ENCODE assay signal across 11 cellular contexts in genomic region chr7:108294595-108294994, GRCh38.
A peak's percentile ranks its signal among the peaks of the same experiment; 100 is the strongest.
DNase-seq lines count a peak whose midpoint lies in the region; ATAC-seq, FAIRE-seq and TF ChIP-seq lines count a peak whose summit lies in the region.
"Had no signal": no experiment of that assay in that cellular context is flagged by ENCODE, and none has a peak within 500 bp of the region (broad histone marks: within the 10 kb centered on the region; RNA-seq: fewer than 3 reads in every experiment).

No MANE protein-coding gene starts in this region.

- no TSS peak for BruUV-seq in K562 (replicated peaks; lab: Mats Ljungman, UMichigan)

- H3K9me3 ChIP-seq in K562 (replicated peaks; ENCODE audit: control insufficient read depth, insufficient read depth, low read depth, low read length): no peaks in the 10 kb centered on the region
- H3K9me3 ChIP-seq in left lung: no peaks in the 10 kb centered on the region
- H3K9me3 ChIP-seq: neutrophil, thoracic aorta had no signal

- in situ Hi-C loops in K562 (cut with MboI): no loop called here

- no peaks in the 10 kb centered on the region for H3K79me2 ChIP-seq in K562 (ENCODE audit: control insufficient read depth, insufficient read depth, low read length)

- H3K9ac ChIP-seq in K562 (ENCODE audit: insufficient read depth in 1 of 2, low read depth in 2 of 2, low read length in 2 of 2): no peak overlapping the region

- TF ChIP-seq RAD21 in K562 (CRISPR knock-in tag; conservative IDR thresholded peaks at IDR 0.05 in 1 of 2, IDR thresholded peaks at IDR 0.05 in 1 of 2): no peak

- H2AFZ ChIP-seq in K562 (ENCODE audit: low read depth, low read length): peak overlapping the region; percentile 41; the same call in 1 of the 2 replicates

- no peaks in the 10 kb centered on the region for H3K9me1 ChIP-seq in K562 (ENCODE audit: control insufficient read depth, insufficient read depth, low read length)

- H3K4me1 ChIP-seq in K562 (replicated peaks in 1 of 2; ENCODE audit: control insufficient read depth in 2 of 2, insufficient read depth in 2 of 2, low read length in 2 of 2) (no peaks in the 10 kb centered on the region), left lung (no peaks in the 10 kb centered on the region)

- no peak overlapping the region for H3K27ac ChIP-seq in K562 (ENCODE audit: extremely low read depth, low read depth, low read length)
- no peak overlapping the region for H3K27ac ChIP-seq in left lung
- H3K27ac ChIP-seq: neutrophil, thoracic aorta had no signal

- TF ChIP-seq POLR2A in K562 (conservative IDR thresholded peaks at IDR 0.05): no peak

- no peak overlapping the region for H3K4me2 ChIP-seq in K562 (ENCODE audit: insufficient read depth, low read length)

- DNase-seq in K562 (ENCODE audit: extremely low read depth in 1 of 4, low spot score in 3 of 4) (no peak), left lung (no peak), putamen (ENCODE audit: low spot score) (no peak), activated T-cell treated with anti-CD3 and anti-CD28 coated beads for 4 hours (no peak)
- no peak for DNase-seq in activated CD8-positive, alpha-beta memory T cell treated with anti-CD3 and anti-CD28 coated beads, Interleukin-2, amount 50 U/mL, for 4 hours
- DNase-seq: activated CD4-positive, CD25-positive, alpha-beta regulatory T cell treated with anti-CD3 and anti-CD28 coated beads, Interleukin-2, amount 50 U/mL, for 72 hours had no signal

- WGBS in K562 (ENCODE audit: insufficient coverage, low coverage, missing lambda C conversion rate): 3% methylated on average over 4 of the region's 4 CpGs

- H4K20me1 ChIP-seq in K562 (replicated peaks; ENCODE audit: control insufficient read depth, insufficient read depth, low read length): no peaks in the 10 kb centered on the region

- TF ChIP-seq EP300 in K562 (IDR thresholded peaks at IDR 0.05; ENCODE audit: low read length): no peak

- POLR2A ChIA-PET in K562 (lab: Yijun Ruan, JAX): no interaction called here

- H3K36me3 ChIP-seq in K562 (ENCODE audit: control insufficient read depth, insufficient read depth, low read length): no peaks in the 10 kb centered on the region
- H3K36me3 ChIP-seq in left lung: no peaks in the 10 kb centered on the region
- H3K36me3 ChIP-seq: neutrophil, thoracic aorta had no signal

- ATAC-seq in GM18511 (IDR thresholded peaks at IDR 0.05; ENCODE audit: unreplicated experiment) (peak; percentile 97), GM21576 (IDR thresholded peaks at IDR 0.05; ENCODE audit: unreplicated experiment) (peak; percentile 98), HG03558 (IDR thresholded peaks at IDR 0.05; ENCODE audit: extremely low read depth, unreplicated experiment) (peak; percentile 85), K562 (peak; percentile 56; the same call in 2 of the 3 replicates), left lung (no peak)

- FAIRE-seq in K562 (lab: Jason Lieb, UNC): no peak

- H3K4me3 ChIP-seq in K562 (no peak overlapping the region), left lung (no peak overlapping the region)
- H3K4me3 ChIP-seq: thoracic aorta had no signal

- CTCF ChIA-PET in K562 (lab: Yijun Ruan, JAX; ENCODE audit: low intra/inter-chr PET ratio): no interaction called here

- TF ChIP-seq CTCF in K562 (IDR thresholded peaks at IDR 0.05 in 2 of 3, conservative IDR thresholded peaks at IDR 0.05 in 1 of 3; ENCODE audit: insufficient read depth in 2 of 3, low read depth in 1 of 3, low read length in 3 of 3) (no peak), left lung (IDR thresholded peaks at IDR 0.05) (no peak)

- intact Hi-C loops in K562 (cut with micrococcal nuclease): no loop called here
- intact Hi-C loops in left lung (cut with DNase I): no loop called here

- H3K27me3 ChIP-seq in K562 (ENCODE audit: control insufficient read depth in 2 of 2, insufficient read depth in 2 of 2, low read length in 2 of 2): peaks cover 18 to 20% of the 10 kb centered on the region in 2 experiments; a peak in 3 of 5 replicates
- no peaks in the 10 kb centered on the region for H3K27me3 ChIP-seq in left lung
- H3K27me3 ChIP-seq: neutrophil had no signal

TF ChIP-seq in K562, 482 proteins besides CTCF, POLR2A, EP300 and RAD21:
- TF ChIP-seq ETV5 (CRISPR knock-in tag; IDR thresholded peaks at IDR 0.05; ENCODE audit: low read depth) (no peak), CTBP1 (IDR thresholded peaks at IDR 0.05; ENCODE audit: borderline replicate concordance) (peak; percentile 13; the same call in 1 of the 2 replicates), RBM15 (IDR thresholded peaks at IDR 0.05; ENCODE audit: insufficient read depth, low read length) (no peak), ZNF696 (CRISPR knock-in tag; conservative IDR thresholded peaks at IDR 0.05) (no peak), ARNT (IDR thresholded peaks at IDR 0.05) (peak in 1 of 2 experiments; percentile 81; a peak in 2 of 4 replicates), CHD2 (IDR thresholded peaks at IDR 0.05; ENCODE audit: low read depth, low read length) (no peak), SPI1 (IDR thresholded peaks at IDR 0.05; ENCODE audit: borderline replicate concordance, low read depth, low read length) (peak; percentile 99), SRF (CRISPR knock-in tag; IDR thresholded peaks at IDR 0.05) (peak in 1 of 2 experiments; percentile 95; a peak in 2 of 4 replicates)
